Comparison of ENCODE assay signal across 36 cellular contexts in the genomic region with DNA sequence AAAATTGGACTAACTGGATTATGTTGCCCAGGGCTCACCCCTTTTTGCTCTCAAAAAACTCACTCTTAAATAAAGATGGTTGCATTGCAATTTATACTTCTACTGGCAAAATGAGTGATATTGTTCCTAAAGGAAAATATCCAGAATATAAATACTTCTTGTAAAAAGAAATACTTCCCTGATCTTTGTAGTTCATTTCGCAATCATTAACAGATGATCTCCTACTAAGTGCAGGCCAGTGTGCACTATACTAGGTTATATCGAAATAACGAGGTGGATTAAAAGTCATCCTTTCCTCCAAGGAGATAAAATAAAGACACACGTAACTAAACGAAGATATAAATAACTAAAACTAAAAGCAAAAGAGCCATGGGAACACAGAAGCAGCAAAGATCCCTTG.
"Had no signal": no experiment of that assay in that cellular context is flagged by ENCODE, and none has a peak within 500 bp of the region (broad histone marks: within the 10 kb centered on the region; RNA-seq: fewer than 3 reads in every experiment).

No MANE protein-coding gene starts in this region.

- H3K27me3 ChIP-seq: MG63 had no signal

- H3K4me3 ChIP-seq: MG63 had no signal

- DNase-seq: Karpas-422, Kasumi-1, MG63, MM.1S, MV-4-11, NCI-H1048, NCI-H1092, NCI-H1092 treated with DMSO at 0.1 percent for 48 hours, NCI-H1105, NCI-H1105 treated with DMSO at 0.1 percent for 48 hours, NCI-H1417, NCI-H1417 treated with DMSO at 0.1 percent for 48 hours, NCI-H1436, NCI-H1436 treated with DMSO at 0.1 percent for 48 hours, NCI-H146, NCI-H1694, NCI-H1694 treated with DMSO at 0.1 percent for 48 hours, NCI-H187, NCI-H187 treated with DMSO at 0.1 percent for 48 hours, NCI-H1930, NCI-H2029, NCI-H2029 treated with DMSO at 0.1 percent for 48 hours, NCI-H2081, NCI-H2081 treated with DMSO at 0.1 percent for 48 hours, NCI-H2107, NCI-H2171, NCI-H2171 treated with DMSO at 0.1 percent for 48 hours, NCI-H2227 treated with DMSO at 0.1 percent for 48 hours, NCI-H226, NCI-H345, NCI-H446, NCI-H446 treated with DMSO at 0.1 percent for 48 hours, NCI-H510A, NCI-H510A treated with DMSO at 0.1 percent for 48 hours, NCI-H524, NCI-H524 treated with DMSO at 0.1 percent for 48 hours had no signal

- H3K36me3 ChIP-seq: MG63 had no signal
